Comparison of ENCODE assay signal across 13 cellular contexts in the genomic region with DNA sequence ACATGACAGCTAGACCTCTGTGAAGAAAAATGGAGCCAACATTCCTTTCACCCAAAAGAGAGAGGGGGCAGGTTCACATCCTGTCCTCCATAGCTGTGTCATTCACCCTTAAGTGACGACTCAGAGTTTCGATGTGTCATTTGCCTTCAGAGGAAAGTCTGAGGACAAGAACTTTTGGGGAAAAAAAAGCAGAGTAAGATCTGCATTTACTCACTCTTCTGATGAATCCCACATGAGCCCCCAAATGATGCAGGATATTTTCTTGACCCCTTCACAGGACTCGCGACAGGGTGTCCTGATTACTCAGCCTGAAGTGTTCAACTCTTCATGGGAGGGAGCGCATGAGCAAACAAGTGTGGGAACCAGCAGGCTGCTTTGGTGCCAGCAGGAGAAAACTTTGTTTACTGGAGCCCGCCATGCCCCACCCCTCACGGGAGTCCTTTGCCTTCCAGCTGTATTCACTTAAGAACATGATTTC.
DNase-seq lines count a peak whose midpoint lies in the region; ATAC-seq lines count a peak whose summit lies in the region.
"Had no signal": no experiment of that assay in that cellular context is flagged by ENCODE, and none has a peak within 500 bp of the region (broad histone marks: within the 10 kb centered on the region; RNA-seq: fewer than 3 reads in every experiment).

No MANE protein-coding gene starts in this region.

- H3K4me1 Mint-ChIP-seq in stimulated activated effector memory CD8-positive, alpha-beta T cell treated with anti-CD3 and anti-CD28 coated beads, Interleukin-12 subunit alpha, Interleukin-12 subunit beta, amount 100 ng/mL, for 72 hours = peaks cover 7% of the 10 kb centered on the region
- H3K4me1 Mint-ChIP-seq: brain had no signal

- H3K27ac ChIP-seq in epithelial cell of prostate = peak overlapping the region; percentile 60
- H3K27ac ChIP-seq: C4-2B had no signal

- DNase-seq in activated T-cell treated with anti-CD3 and anti-CD28 coated beads for 48 hours (ENCODE audit: low read depth) (peak; percentile 22), NCI-H510A treated with DMSO at 0.1 percent for 48 hours (lab: John Stamatoyannopoulos, UW) (peak; percentile 48), epithelial cell of prostate (ENCODE audit: low read depth, low spot score) (no peak), SKM-1 (lab: John Stamatoyannopoulos, UW; ENCODE audit: unreplicated experiment) (no peak), DMS79 (lab: John Stamatoyannopoulos, UW) (no peak), SHP77 (lab: John Stamatoyannopoulos, UW) (no peak)
- no peak for DNase-seq in activated T-cell treated with anti-CD3 and anti-CD28 coated beads, Interleukin-2, amount 50 U/mL, for 1 hour
- no peak for DNase-seq in stimulated activated effector memory CD8-positive, alpha-beta T cell treated with anti-CD3 and anti-CD28 coated beads, Interleukin-12 subunit alpha, Interleukin-12 subunit beta, amount 100 ng/mL, for 72 hours (ENCODE audit: low spot score in 2 of 2)
- DNase-seq: erythroblast, NCI-H1105 had no signal

- no peaks in the 10 kb centered on the region for H3K9me3 Mint-ChIP-seq in stimulated activated effector memory CD8-positive, alpha-beta T cell treated with anti-CD3 and anti-CD28 coated beads, Interleukin-12 subunit alpha, Interleukin-12 subunit beta, amount 100 ng/mL, for 72 hours
- H3K9me3 Mint-ChIP-seq: brain had no signal

- no peak overlapping the region for H3K4me3 Mint-ChIP-seq in stimulated activated effector memory CD8-positive, alpha-beta T cell treated with anti-CD3 and anti-CD28 coated beads, Interleukin-12 subunit alpha, Interleukin-12 subunit beta, amount 100 ng/mL, for 72 hours
- H3K4me3 Mint-ChIP-seq: brain had no signal

- H3K36me3 Mint-ChIP-seq in stimulated activated effector memory CD8-positive, alpha-beta T cell treated with anti-CD3 and anti-CD28 coated beads, Interleukin-12 subunit alpha, Interleukin-12 subunit beta, amount 100 ng/mL, for 72 hours = no peaks in the 10 kb centered on the region
- H3K36me3 Mint-ChIP-seq: brain had no signal

- no peak overlapping the region for H3K27ac Mint-ChIP-seq in stimulated activated effector memory CD8-positive, alpha-beta T cell treated with anti-CD3 and anti-CD28 coated beads, Interleukin-12 subunit alpha, Interleukin-12 subunit beta, amount 100 ng/mL, for 72 hours

- ATAC-seq in stimulated activated effector memory CD8-positive, alpha-beta T cell treated with anti-CD3 and anti-CD28 coated beads, Interleukin-12 subunit alpha, Interleukin-12 subunit beta, amount 100 ng/mL, for 72 hours = peak; percentile 58
- ATAC-seq: right cardiac atrium had no signal

Comparison
In these comparisons a context has a peak if more than half of its experiments do, and no peak if none do; other contexts are left out.
1. DNase-seq: peak in activated T-cell treated with anti-CD3 and anti-CD28 coated beads for 48 hours (single experiment) and NCI-H510A treated with DMSO at 0.1 percent for 48 hours (single experiment); none in activated T-cell treated with anti-CD3 and anti-CD28 coated beads, Interleukin-2, amount 50 U/mL, for 1 hour (single experiment), epithelial cell of prostate (single experiment), stimulated activated effector memory CD8-positive, alpha-beta T cell treated with anti-CD3 and anti-CD28 coated beads, Interleukin-12 subunit alpha, Interleukin-12 subunit beta, amount 100 ng/mL, for 72 hours (0 of 2), SKM-1 (single experiment), DMS79 (single experiment) and SHP77 (0 of 2).